In the genomic region with DNA sequence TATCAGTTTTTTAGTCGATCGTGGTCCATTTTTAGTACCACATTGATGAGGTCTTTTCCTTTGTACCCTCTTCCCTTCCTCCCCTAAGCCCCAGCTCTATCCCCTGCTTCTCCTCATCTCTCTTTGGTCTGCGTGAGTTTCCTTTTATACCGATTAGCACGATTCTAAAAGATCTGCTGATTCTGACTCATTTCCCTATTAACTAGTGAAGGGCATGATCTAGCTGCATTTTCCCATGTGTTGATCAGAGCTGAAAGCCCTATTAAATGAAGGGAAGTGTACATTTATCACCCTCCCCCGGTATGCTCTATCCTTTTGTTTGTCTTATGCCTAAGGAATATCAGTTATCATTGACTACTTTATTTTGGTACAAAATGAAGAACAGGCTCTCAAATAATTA, we compare ENCODE assay signal across 8 cellular contexts.
"Had no signal": no experiment of that assay in that cellular context is flagged by ENCODE, and none has a peak within 500 bp of the region (broad histone marks: within the 10 kb centered on the region; RNA-seq: fewer than 3 reads in every experiment).

No MANE protein-coding gene starts in this region.

- DNase-seq: activated gamma-delta T cell treated with Interleukin-2 at 50 U/mL for 16 hours, cerebellar nuclear complex, kidney glomerular epithelial cell, occipital lobe, sigmoid colon, spleen, upper lobe of right lung had no signal

- H3K4me3 ChIP-seq: sigmoid colon, spleen, thoracic aorta, upper lobe of right lung had no signal
